Comparison of ENCODE assay signal across 1 cellular context in the genomic region with DNA sequence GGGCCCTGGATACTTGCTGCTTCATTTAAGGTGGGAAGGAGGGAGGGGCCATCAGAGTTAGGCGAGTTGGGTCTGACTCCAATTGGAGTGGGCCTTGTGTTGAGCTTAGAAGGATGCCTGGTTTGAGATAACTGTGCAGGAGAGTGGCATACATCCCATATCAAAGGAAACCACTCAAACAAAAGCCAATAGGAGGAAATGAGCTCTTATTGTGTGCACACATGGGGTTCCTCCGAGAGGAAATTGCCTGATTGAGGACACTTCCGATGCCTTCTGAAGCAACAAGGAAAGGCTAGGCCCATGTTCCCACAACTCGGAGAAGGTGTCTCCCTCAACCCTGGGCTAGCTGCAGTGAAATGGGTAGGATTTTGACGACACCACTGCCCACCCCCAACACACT.
TF ChIP-seq lines count a peak whose summit lies in the region.

No MANE protein-coding gene starts in this region.

TF ChIP-seq in K562, 482 proteins besides CTCF, POLR2A, EP300 and RAD21:
- TF ChIP-seq POLR2B (IDR thresholded peaks at IDR 0.05; ENCODE audit: low read depth, partially characterized antibody), result no peak
- no peak for TF ChIP-seq ZNF830 (CRISPR knock-in tag; IDR thresholded peaks at IDR 0.05)
- TF ChIP-seq XRCC5 (IDR thresholded peaks at IDR 0.05; ENCODE audit: low read depth, low read length), result no peak
- no peak for TF ChIP-seq JUNB (CRISPR knock-in tag; conservative IDR thresholded peaks at IDR 0.05)
- TF ChIP-seq, protein P1, sequence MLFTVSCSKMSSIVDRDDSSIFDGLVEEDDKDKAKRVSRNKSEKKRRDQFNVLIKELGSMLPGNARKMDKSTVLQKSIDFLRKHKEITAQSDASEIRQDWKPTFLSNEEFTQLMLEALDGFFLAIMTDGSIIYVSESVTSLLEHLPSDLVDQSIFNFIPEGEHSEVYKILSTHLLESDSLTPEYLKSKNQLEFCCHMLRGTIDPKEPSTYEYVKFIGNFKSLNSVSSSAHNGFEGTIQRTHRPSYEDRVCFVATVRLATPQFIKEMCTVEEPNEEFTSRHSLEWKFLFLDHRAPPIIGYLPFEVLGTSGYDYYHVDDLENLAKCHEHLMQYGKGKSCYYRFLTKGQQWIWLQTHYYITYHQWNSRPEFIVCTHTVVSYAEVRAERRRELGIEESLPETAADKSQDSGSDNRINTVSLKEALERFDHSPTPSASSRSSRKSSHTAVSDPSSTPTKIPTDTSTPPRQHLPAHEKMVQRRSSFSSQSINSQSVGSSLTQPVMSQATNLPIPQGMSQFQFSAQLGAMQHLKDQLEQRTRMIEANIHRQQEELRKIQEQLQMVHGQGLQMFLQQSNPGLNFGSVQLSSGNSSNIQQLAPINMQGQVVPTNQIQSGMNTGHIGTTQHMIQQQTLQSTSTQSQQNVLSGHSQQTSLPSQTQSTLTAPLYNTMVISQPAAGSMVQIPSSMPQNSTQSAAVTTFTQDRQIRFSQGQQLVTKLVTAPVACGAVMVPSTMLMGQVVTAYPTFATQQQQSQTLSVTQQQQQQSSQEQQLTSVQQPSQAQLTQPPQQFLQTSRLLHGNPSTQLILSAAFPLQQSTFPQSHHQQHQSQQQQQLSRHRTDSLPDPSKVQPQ (CRISPR knock-in tag; IDR thresholded peaks at IDR 0.05; ENCODE audit: borderline replicate concordance), result no peak
- no peak for TF ChIP-seq ZNF134 (CRISPR knock-in tag; conservative IDR thresholded peaks at IDR 0.05)
- TF ChIP-seq NR2F6 (CRISPR knock-in tag; IDR thresholded peaks at IDR 0.05), result no peak
- no peak for TF ChIP-seq SNRNP70 (optimal IDR thresholded peaks at IDR 0.05; ENCODE audit: low read depth, low read length)
- no peak for TF ChIP-seq RAD51 (IDR thresholded peaks at IDR 0.05; ENCODE audit: borderline replicate concordance, low read depth)
- TF ChIP-seq TCF7 (IDR thresholded peaks at IDR 0.05; ENCODE audit: borderline replicate concordance), result no peak
- TF ChIP-seq MYBL2 (IDR thresholded peaks at IDR 0.05; ENCODE audit: low read depth), result no peak
- TF ChIP-seq MYBL2 (CRISPR knock-in tag; IDR thresholded peaks at IDR 0.05; ENCODE audit: borderline replicate concordance), result no peak
- no peak for TF ChIP-seq GABPA (tag; conservative IDR thresholded peaks at IDR 0.05; ENCODE audit: low read depth)
- no peak for TF ChIP-seq E2F3 (CRISPR knock-in tag; IDR thresholded peaks at IDR 0.05)
- TF ChIP-seq, protein P2, sequence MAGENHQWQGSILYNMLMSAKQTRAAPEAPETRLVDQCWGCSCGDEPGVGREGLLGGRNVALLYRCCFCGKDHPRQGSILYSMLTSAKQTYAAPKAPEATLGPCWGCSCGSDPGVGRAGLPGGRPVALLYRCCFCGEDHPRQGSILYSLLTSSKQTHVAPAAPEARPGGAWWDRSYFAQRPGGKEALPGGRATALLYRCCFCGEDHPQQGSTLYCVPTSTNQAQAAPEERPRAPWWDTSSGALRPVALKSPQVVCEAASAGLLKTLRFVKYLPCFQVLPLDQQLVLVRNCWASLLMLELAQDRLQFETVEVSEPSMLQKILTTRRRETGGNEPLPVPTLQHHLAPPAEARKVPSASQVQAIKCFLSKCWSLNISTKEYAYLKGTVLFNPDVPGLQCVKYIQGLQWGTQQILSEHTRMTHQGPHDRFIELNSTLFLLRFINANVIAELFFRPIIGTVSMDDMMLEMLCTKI (IDR thresholded peaks at IDR 0.05; ENCODE audit: partially characterized antibody), result no peak
- TF ChIP-seq TAF7 (tag; IDR thresholded peaks at IDR 0.05), result no peak
- no peak for TF ChIP-seq ZZZ3 (IDR thresholded peaks at IDR 0.05)
- TF ChIP-seq, protein P3, sequence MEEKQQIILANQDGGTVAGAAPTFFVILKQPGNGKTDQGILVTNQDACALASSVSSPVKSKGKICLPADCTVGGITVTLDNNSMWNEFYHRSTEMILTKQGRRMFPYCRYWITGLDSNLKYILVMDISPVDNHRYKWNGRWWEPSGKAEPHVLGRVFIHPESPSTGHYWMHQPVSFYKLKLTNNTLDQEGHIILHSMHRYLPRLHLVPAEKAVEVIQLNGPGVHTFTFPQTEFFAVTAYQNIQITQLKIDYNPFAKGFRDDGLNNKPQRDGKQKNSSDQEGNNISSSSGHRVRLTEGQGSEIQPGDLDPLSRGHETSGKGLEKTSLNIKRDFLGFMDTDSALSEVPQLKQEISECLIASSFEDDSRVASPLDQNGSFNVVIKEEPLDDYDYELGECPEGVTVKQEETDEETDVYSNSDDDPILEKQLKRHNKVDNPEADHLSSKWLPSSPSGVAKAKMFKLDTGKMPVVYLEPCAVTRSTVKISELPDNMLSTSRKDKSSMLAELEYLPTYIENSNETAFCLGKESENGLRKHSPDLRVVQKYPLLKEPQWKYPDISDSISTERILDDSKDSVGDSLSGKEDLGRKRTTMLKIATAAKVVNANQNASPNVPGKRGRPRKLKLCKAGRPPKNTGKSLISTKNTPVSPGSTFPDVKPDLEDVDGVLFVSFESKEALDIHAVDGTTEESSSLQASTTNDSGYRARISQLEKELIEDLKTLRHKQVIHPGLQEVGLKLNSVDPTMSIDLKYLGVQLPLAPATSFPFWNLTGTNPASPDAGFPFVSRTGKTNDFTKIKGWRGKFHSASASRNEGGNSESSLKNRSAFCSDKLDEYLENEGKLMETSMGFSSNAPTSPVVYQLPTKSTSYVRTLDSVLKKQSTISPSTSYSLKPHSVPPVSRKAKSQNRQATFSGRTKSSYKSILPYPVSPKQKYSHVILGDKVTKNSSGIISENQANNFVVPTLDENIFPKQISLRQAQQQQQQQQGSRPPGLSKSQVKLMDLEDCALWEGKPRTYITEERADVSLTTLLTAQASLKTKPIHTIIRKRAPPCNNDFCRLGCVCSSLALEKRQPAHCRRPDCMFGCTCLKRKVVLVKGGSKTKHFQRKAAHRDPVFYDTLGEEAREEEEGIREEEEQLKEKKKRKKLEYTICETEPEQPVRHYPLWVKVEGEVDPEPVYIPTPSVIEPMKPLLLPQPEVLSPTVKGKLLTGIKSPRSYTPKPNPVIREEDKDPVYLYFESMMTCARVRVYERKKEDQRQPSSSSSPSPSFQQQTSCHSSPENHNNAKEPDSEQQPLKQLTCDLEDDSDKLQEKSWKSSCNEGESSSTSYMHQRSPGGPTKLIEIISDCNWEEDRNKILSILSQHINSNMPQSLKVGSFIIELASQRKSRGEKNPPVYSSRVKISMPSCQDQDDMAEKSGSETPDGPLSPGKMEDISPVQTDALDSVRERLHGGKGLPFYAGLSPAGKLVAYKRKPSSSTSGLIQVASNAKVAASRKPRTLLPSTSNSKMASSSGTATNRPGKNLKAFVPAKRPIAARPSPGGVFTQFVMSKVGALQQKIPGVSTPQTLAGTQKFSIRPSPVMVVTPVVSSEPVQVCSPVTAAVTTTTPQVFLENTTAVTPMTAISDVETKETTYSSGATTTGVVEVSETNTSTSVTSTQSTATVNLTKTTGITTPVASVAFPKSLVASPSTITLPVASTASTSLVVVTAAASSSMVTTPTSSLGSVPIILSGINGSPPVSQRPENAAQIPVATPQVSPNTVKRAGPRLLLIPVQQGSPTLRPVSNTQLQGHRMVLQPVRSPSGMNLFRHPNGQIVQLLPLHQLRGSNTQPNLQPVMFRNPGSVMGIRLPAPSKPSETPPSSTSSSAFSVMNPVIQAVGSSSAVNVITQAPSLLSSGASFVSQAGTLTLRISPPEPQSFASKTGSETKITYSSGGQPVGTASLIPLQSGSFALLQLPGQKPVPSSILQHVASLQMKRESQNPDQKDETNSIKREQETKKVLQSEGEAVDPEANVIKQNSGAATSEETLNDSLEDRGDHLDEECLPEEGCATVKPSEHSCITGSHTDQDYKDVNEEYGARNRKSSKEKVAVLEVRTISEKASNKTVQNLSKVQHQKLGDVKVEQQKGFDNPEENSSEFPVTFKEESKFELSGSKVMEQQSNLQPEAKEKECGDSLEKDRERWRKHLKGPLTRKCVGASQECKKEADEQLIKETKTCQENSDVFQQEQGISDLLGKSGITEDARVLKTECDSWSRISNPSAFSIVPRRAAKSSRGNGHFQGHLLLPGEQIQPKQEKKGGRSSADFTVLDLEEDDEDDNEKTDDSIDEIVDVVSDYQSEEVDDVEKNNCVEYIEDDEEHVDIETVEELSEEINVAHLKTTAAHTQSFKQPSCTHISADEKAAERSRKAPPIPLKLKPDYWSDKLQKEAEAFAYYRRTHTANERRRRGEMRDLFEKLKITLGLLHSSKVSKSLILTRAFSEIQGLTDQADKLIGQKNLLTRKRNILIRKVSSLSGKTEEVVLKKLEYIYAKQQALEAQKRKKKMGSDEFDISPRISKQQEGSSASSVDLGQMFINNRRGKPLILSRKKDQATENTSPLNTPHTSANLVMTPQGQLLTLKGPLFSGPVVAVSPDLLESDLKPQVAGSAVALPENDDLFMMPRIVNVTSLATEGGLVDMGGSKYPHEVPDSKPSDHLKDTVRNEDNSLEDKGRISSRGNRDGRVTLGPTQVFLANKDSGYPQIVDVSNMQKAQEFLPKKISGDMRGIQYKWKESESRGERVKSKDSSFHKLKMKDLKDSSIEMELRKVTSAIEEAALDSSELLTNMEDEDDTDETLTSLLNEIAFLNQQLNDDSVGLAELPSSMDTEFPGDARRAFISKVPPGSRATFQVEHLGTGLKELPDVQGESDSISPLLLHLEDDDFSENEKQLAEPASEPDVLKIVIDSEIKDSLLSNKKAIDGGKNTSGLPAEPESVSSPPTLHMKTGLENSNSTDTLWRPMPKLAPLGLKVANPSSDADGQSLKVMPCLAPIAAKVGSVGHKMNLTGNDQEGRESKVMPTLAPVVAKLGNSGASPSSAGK (IDR thresholded peaks at IDR 0.05), result no peak
- no peak for TF ChIP-seq TCFL5 (CRISPR knock-in tag; conservative IDR thresholded peaks at IDR 0.05)
- no peak for TF ChIP-seq ZBTB17 (CRISPR knock-in tag; IDR thresholded peaks at IDR 0.05)
- TF ChIP-seq, protein P4, sequence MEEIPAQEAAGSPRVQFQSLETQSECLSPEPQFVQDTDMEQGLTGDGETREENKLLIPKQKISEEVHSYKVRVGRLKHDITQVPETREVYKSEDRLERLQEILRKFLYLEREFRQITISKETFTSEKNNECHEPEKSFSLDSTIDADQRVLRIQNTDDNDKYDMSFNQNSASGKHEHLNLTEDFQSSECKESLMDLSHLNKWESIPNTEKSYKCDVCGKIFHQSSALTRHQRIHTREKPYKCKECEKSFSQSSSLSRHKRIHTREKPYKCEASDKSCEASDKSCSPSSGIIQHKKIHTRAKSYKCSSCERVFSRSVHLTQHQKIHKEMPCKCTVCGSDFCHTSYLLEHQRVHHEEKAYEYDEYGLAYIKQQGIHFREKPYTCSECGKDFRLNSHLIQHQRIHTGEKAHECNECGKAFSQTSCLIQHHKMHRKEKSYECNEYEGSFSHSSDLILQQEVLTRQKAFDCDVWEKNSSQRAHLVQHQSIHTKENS (CRISPR knock-in tag; IDR thresholded peaks at IDR 0.05), result no peak
